13 cellular contexts compared by ENCODE assay signal in genomic region chr6:12343440-12344162, GRCh38. TPM values are rescaled to one million over a fixed set of nuclear protein-coding genes. Genes with fewer than 3 reads are reported as not detected.
DNase-seq lines count a peak whose midpoint lies in the region; ATAC-seq and TF ChIP-seq lines count a peak whose summit lies in the region.
"Had no signal": no experiment of that assay in that cellular context is flagged by ENCODE, and none has a peak within 500 bp of the region (broad histone marks: within the 10 kb centered on the region; RNA-seq: fewer than 3 reads in every experiment).

No MANE protein-coding gene starts in this region.

- H3K27me3 ChIP-seq in upper lobe of right lung (no peaks in the 10 kb centered on the region), MG63 (no peaks in the 10 kb centered on the region)

- intact Hi-C loops in upper lobe of right lung (cut with DNase I) = no loop called here

- peaks cover 4% of the 10 kb centered on the region for H3K4me1 ChIP-seq in upper lobe of right lung

- TF ChIP-seq CTCF in upper lobe of right lung (IDR thresholded peaks at IDR 0.05) = no peak

- H3K27ac ChIP-seq in upper lobe of right lung = no peak overlapping the region

- H3K9me3 ChIP-seq in upper lobe of right lung (no peaks in the 10 kb centered on the region), MG63 (no peaks in the 10 kb centered on the region)
- H3K9me3 ChIP-seq: SK-N-SH had no signal

- ATAC-seq in upper lobe of right lung = peak; percentile 28
- ATAC-seq: K562 had no signal

- H3K4me3 ChIP-seq in upper lobe of right lung = no peak overlapping the region
- no peak overlapping the region for H3K4me3 ChIP-seq in MG63
- H3K4me3 ChIP-seq: K562 had no signal

- DNase-seq in HuH-7 (ENCODE audit: low spot score) (peak; percentile 28), amniotic epithelial cell (ENCODE audit: low read depth) (peak; percentile 53), kidney tubule cell (ENCODE audit: low spot score) (peak; percentile 97), upper lobe of right lung (no peak), MG63 (no peak), midbrain (lab: John Stamatoyannopoulos, UW) (no peak), OCI-M2 (lab: John Stamatoyannopoulos, UW; ENCODE audit: unreplicated experiment) (no peak)
- DNase-seq: activated B cell treated with CpG ODN at 0.5 μM for 24 hours; activated CD8-positive, alpha-beta memory T cell treated with anti-CD3 and anti-CD28 coated beads, Interleukin-2, amount 50 U/mL, for 4 hours; activated naive CD8-positive, alpha-beta T cell treated with anti-CD3 and anti-CD28 coated beads, Interleukin-2, amount 10 ng/mL, durations not matched to agents 7 days and 5 days; NCI-H1694; SK-N-SH had no signal

- H3K36me3 ChIP-seq in upper lobe of right lung (no peaks in the 10 kb centered on the region), MG63 (no peaks in the 10 kb centered on the region)

RNA-seq across cellular contexts. Expression of gene EDN1, which starts 53.4 kb away (rescaled TPM):
- 18.8 TPM for total RNA-seq in upper lobe of right lung
- total RNA-seq in MG63 (2014; rRNA removed; shearing (Covaris generic); ENCODE audit: low replicate concordance) = 23.2 and 26.8 TPM in 2 replicates
- total RNA-seq: K562 had no signal

Comparison
In these comparisons a context has a peak if more than half of its experiments do, and no peak if none do; other contexts are left out.
1. DNase-seq: peak in HuH-7 (single experiment), amniotic epithelial cell (single experiment) and kidney tubule cell (single experiment); none in upper lobe of right lung (single experiment), MG63 (single experiment), midbrain (single experiment) and OCI-M2 (single experiment).